Comparison of ENCODE assay signal across 24 cellular contexts in genomic region chr17:46878055-46878454, GRCh38. TPM values are rescaled to one million over a fixed set of nuclear protein-coding genes. Genes with fewer than 3 reads are reported as not detected.
DNase-seq lines count a peak whose midpoint lies in the region; ATAC-seq, FAIRE-seq and TF ChIP-seq lines count a peak whose summit lies in the region.
"Had no signal": no experiment of that assay in that cellular context is flagged by ENCODE, and none has a peak within 500 bp of the region (broad histone marks: within the 10 kb centered on the region; RNA-seq: fewer than 3 reads in every experiment).

No MANE protein-coding gene starts in this region.

- no peaks in the 10 kb centered on the region for H3K9me3 Mint-ChIP-seq in activated T-cell treated with anti-CD3 and anti-CD28 coated beads, Interleukin-2, amount 50 U/mL, for 24 hours
- H3K9me3 Mint-ChIP-seq: activated naive CD4-positive, alpha-beta T cell treated with anti-CD3 and anti-CD28 coated beads, Interleukin-2, amount 10 ng/mL, durations not matched to agents 7 days and 5 days; CD8-positive, alpha-beta memory T cell; GM23338 had no signal

- H3K4me1 Mint-ChIP-seq in activated T-cell treated with anti-CD3 and anti-CD28 coated beads, Interleukin-2, amount 50 U/mL, for 24 hours (ENCODE audit: low read depth) = peaks cover 2% of the 10 kb centered on the region
- H3K4me1 Mint-ChIP-seq: activated naive CD4-positive, alpha-beta T cell treated with anti-CD3 and anti-CD28 coated beads, Interleukin-2, amount 10 ng/mL, durations not matched to agents 7 days and 5 days; GM23338 had no signal

- H3K36me3 ChIP-seq in lung (ENCODE audit: control insufficient read depth in 2 of 2, insufficient read depth in 2 of 2, low read length in 2 of 2) = no peaks in the 10 kb centered on the region
- no peaks in the 10 kb centered on the region for H3K36me3 ChIP-seq in upper lobe of left lung
- H3K36me3 ChIP-seq: SJCRH30 had no signal

- peaks cover 0 to 2% of the 10 kb centered on the region in 2 donors for H3K9me3 ChIP-seq in lung (ENCODE audit: control insufficient read depth in 2 of 2, insufficient read depth in 1 of 2, low read length in 1 of 2)
- no peaks in the 10 kb centered on the region for H3K9me3 ChIP-seq in upper lobe of left lung
- H3K9me3 ChIP-seq: SJCRH30 had no signal

- no peak for DNase-seq in activated T-cell treated with anti-CD3 and anti-CD28 coated beads, Interleukin-2, amount 50 U/mL, for 24 hours
- no peak for DNase-seq in activated T-cell treated with anti-CD3 and anti-CD28 coated beads, Interleukin-2, amount 50 U/mL, for 1 hour
- DNase-seq in globus pallidus (ENCODE audit: low spot score) (peak; percentile 21), lung (ENCODE audit: low spot score) (peak; percentile 33), upper lobe of left lung (peak in 1 of 2 donors; percentile 62), H54 (ENCODE audit: insufficient read length, low spot score) (no peak), NCI-H82 treated with DMSO at 0.1 percent for 48 hours (lab: John Stamatoyannopoulos, UW; ENCODE audit: unreplicated experiment) (no peak)
- DNase-seq: activated CD8-positive, alpha-beta memory T cell treated with anti-CD3 and anti-CD28 coated beads, Interleukin-2, amount 50 U/mL, for 4 hours; activated naive CD4-positive, alpha-beta T cell treated with anti-CD3 and anti-CD28 coated beads, Interleukin-2, amount 10 ng/mL, durations not matched to agents 7 days and 5 days; CD8-positive, alpha-beta memory T cell; kidney; NCI-H187; NCI-H446 treated with DMSO at 0.1 percent for 48 hours; stimulated activated naive CD4-positive, alpha-beta T cell had no signal

- ATAC-seq in lung (ENCODE audit: insufficient read depth, low FRiP score) (peak; percentile 75), upper lobe of left lung (ENCODE audit: low FRiP score in 2 of 2) (peak in 1 of 2 donors; percentile 70), GM18907 (IDR thresholded peaks at IDR 0.05; ENCODE audit: unreplicated experiment) (no peak)
- ATAC-seq: esophagus mucosa, GM23338 had no signal

- no peak for FAIRE-seq in H54 (lab: Jason Lieb, UNC)
- FAIRE-seq: A204.1, kidney had no signal

- TF ChIP-seq CTCF in lung (IDR thresholded peaks at IDR 0.05; ENCODE audit: control extremely low read depth, extremely low read depth) = no peak
- no peak for TF ChIP-seq CTCF in upper lobe of left lung (IDR thresholded peaks at IDR 0.05)

- H3K4me3 Mint-ChIP-seq in activated T-cell treated with anti-CD3 and anti-CD28 coated beads, Interleukin-2, amount 50 U/mL, for 24 hours = no peak overlapping the region
- H3K4me3 Mint-ChIP-seq: activated naive CD4-positive, alpha-beta T cell treated with anti-CD3 and anti-CD28 coated beads, Interleukin-2, amount 10 ng/mL, durations not matched to agents 7 days and 5 days; CD8-positive, alpha-beta memory T cell; GM23338 had no signal

- H3K36me3 Mint-ChIP-seq in activated T-cell treated with anti-CD3 and anti-CD28 coated beads, Interleukin-2, amount 50 U/mL, for 24 hours (ENCODE audit: low read depth) = no peaks in the 10 kb centered on the region
- H3K36me3 Mint-ChIP-seq: activated naive CD4-positive, alpha-beta T cell treated with anti-CD3 and anti-CD28 coated beads, Interleukin-2, amount 10 ng/mL, durations not matched to agents 7 days and 5 days; CD8-positive, alpha-beta memory T cell had no signal

- H3K27ac ChIP-seq in lung (ENCODE audit: low read depth in 1 of 2, low read length in 1 of 2) = peak overlapping the region in 1 of 2 donors; percentile 37
- H3K27ac ChIP-seq in upper lobe of left lung = peak overlapping the region; percentile 28 to 67 (median 64)
- H3K27ac ChIP-seq: SJCRH30 had no signal

- WGBS in lung, 2 donors = 25 to 42% methylated on average over 6 of the region's 6 CpGs
- 0 to 49% methylated on average over 2 to 6 of the region's 6 CpGs for WGBS in upper lobe of left lung, 2 donors

- TF ChIP-seq POLR2A in upper lobe of left lung (IDR thresholded peaks at IDR 0.05) (no peak), H54 (IDR thresholded peaks at IDR 0.05; ENCODE audit: low read depth, low read length) (no peak)

- H3K27ac Mint-ChIP-seq in activated T-cell treated with anti-CD3 and anti-CD28 coated beads, Interleukin-2, amount 50 U/mL, for 24 hours = peak overlapping the region; percentile 51
- H3K27ac Mint-ChIP-seq: activated naive CD4-positive, alpha-beta T cell treated with anti-CD3 and anti-CD28 coated beads, Interleukin-2, amount 10 ng/mL, durations not matched to agents 7 days and 5 days; GM23338 had no signal

- H3K27me3 ChIP-seq in lung (ENCODE audit: control insufficient read depth, insufficient read depth) (no peaks in the 10 kb centered on the region), upper lobe of left lung (no peaks in the 10 kb centered on the region)
- H3K27me3 ChIP-seq: dorsolateral prefrontal cortex had no signal

- H3K27me3 Mint-ChIP-seq in activated T-cell treated with anti-CD3 and anti-CD28 coated beads, Interleukin-2, amount 50 U/mL, for 24 hours = no peaks in the 10 kb centered on the region
- H3K27me3 Mint-ChIP-seq: activated naive CD4-positive, alpha-beta T cell treated with anti-CD3 and anti-CD28 coated beads, Interleukin-2, amount 10 ng/mL, durations not matched to agents 7 days and 5 days had no signal

- no peak overlapping the region for H3K4me3 ChIP-seq in lung
- no peak overlapping the region for H3K4me3 ChIP-seq in upper lobe of left lung
- H3K4me3 ChIP-seq: dorsolateral prefrontal cortex, GM23338, SJCRH30, smooth muscle cell had no signal

- peaks cover 0 to 5% of the 10 kb centered on the region in 2 donors for H3K4me1 ChIP-seq in lung (ENCODE audit: control insufficient read depth in 2 of 2, insufficient read depth in 2 of 2, low read length in 2 of 2)
- H3K4me1 ChIP-seq in upper lobe of left lung = peaks cover 15 to 18% (median 17%) of the 10 kb centered on the region in 4 donors
- H3K4me1 ChIP-seq: SJCRH30 had no signal

- TF ChIP-seq EP300 in upper lobe of left lung (IDR thresholded peaks at IDR 0.05) = no peak

RNA-seq across cellular contexts. Expression of gene WNT9B, which starts 26.7 kb away (rescaled TPM):
- total RNA-seq in lung (under 1 TPM; 0.11 to 0.15 TPM), upper lobe of left lung (1 to 10 TPM in 2 of 6 donors, under 1 TPM in 1, not detected in 3; 0.26 to 8.3 (median 1.8) TPM)
- under 1 TPM; 0.18 to 0.33 TPM for polyA plus RNA-seq in lung
- total RNA-seq: CD8-positive, alpha-beta memory T cell; esophagus mucosa; HT1080; SJCRH30; smooth muscle cell; T-helper 2 cell treated with Interferon-gamma antibody and Interleukin-4, amounts not matched to agents 100 ng/mL and 5 ng/mL, for 36 hours; urinary bladder had no signal
- polyA plus RNA-seq: CD8-positive, alpha-beta memory T cell; GM23338; smooth muscle cell had no signal

RNA-seq across cellular contexts. Expression of gene GOSR2, which starts 44.9 kb away (rescaled TPM):
- total RNA-seq in lung (10 to 100 TPM; 49.6 to 52.9 TPM), upper lobe of left lung (10 to 100 TPM; 40.3 to 79.6 (median 50.8) TPM)
- 10 to 100 TPM; 22.4 to 34.5 TPM for polyA plus RNA-seq in lung

RNA-seq across cellular contexts. Expression of gene WNT3, which starts 59.6 kb away (rescaled TPM):
- total RNA-seq in lung (1 to 10 TPM in 1 of 2 donors, under 1 TPM in 1; 0.74 to 2.9 TPM), upper lobe of left lung (1 to 10 TPM; 1.1 to 4.6 (median 1.9) TPM)
- 1 to 10 TPM; 1.2 to 1.6 TPM for polyA plus RNA-seq in lung
- total RNA-seq: CD8-positive, alpha-beta memory T cell; T-helper 2 cell treated with Interferon-gamma antibody and Interleukin-4, amounts not matched to agents 100 ng/mL and 5 ng/mL, for 36 hours had no signal
- polyA plus RNA-seq: CD8-positive, alpha-beta memory T cell had no signal

Comparison
In these comparisons a context has a peak if more than half of its experiments do, and no peak if none do; other contexts are left out.
1. DNase-seq: peak in globus pallidus (single experiment) and lung (single experiment); none in activated T-cell treated with anti-CD3 and anti-CD28 coated beads, Interleukin-2, amount 50 U/mL, for 24 hours (single experiment), activated T-cell treated with anti-CD3 and anti-CD28 coated beads, Interleukin-2, amount 50 U/mL, for 1 hour (single experiment), H54 (single experiment) and NCI-H82 treated with DMSO at 0.1 percent for 48 hours (single experiment).